8 cellular contexts compared by ENCODE assay signal in the genomic region with DNA sequence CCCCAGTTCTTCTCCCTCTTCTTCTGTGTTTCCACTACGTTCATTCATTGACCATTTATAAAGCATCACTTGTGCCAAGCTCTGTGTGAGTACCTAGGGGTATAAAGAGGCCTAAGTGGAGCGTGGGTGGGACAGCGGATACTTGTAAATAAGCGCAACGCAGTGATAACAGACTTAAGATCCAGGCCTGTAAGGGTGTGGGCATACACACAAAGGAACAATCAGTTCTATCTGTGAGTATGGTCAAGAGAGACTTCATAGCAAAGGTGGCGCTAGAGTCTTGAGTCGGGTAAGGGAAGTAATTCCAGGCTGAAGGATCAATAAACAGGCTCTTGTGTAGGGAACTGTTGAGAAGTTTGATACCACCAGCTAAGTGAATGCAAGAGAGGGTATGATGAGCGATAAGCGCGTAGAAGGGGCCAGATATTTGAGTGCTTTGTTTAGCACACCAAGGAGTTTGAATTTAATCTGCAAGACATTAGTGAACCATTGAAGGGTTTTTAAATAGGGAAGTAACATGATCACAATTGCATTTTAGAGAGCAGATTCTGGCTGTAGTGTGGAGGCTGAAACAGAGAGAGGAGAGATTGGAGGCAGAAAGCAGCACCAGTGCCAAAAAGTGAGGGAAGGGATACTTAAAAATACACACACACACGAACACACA. TPM values are rescaled to one million over a fixed set of nuclear protein-coding genes. Genes with fewer than 3 reads are reported as not detected.
DNase-seq lines count a peak whose midpoint lies in the region; ATAC-seq lines count a peak whose summit lies in the region.

No MANE protein-coding gene starts in this region.

- DNase-seq in stimulated activated naive CD8-positive, alpha-beta T cell treated with anti-CD3 and anti-CD28 coated beads, Interleukin-15, Interleukin-2, amounts not matched to agents 100 U/mL and 50 U/mL, for 24 hours = no peak
- DNase-seq in activated CD4-positive, alpha-beta memory T cell treated with anti-CD3 and anti-CD28 coated beads, Interleukin-2, amount 10 ng/mL, durations not matched to agents 7 days and 5 days = no peak
- DNase-seq in islet precursor cell = peak; percentile 67
- DNase-seq in SW480 (ENCODE audit: low spot score) = no peak
- DNase-seq in stimulated activated CD4-positive, alpha-beta T cell treated with anti-CD3 and anti-CD28 coated beads, Interleukin-2, amount 100 ng/mL, for 48 hours = no peak

- CTCF ChIA-PET in activated CD4-positive, alpha-beta memory T cell treated with anti-CD3 and anti-CD28 coated beads, Interleukin-2, amount 10 ng/mL, durations not matched to agents 7 days and 5 days (lab: Charles Lee) = interaction anchor here (1.0 to 1.3 kb wide), 3 partner anchors 10 to 186 kb away, joined by 3 to 5 read pairs (median 4); no protein-coding TSS in a partner anchor

- H3K27me3 Mint-ChIP-seq in stimulated activated naive CD8-positive, alpha-beta T cell treated with anti-CD3 and anti-CD28 coated beads, Interleukin-15, Interleukin-2, amounts not matched to agents 100 ng/mL and 50 ng/mL, for 24 hours = no peaks in the 10 kb centered on the region
- peaks cover 3% of the 10 kb centered on the region for H3K27me3 Mint-ChIP-seq in activated CD4-positive, alpha-beta memory T cell treated with anti-CD3 and anti-CD28 coated beads, Interleukin-2, amount 10 ng/mL, durations not matched to agents 7 days and 5 days

- H3K36me3 Mint-ChIP-seq in stimulated activated naive CD8-positive, alpha-beta T cell treated with anti-CD3 and anti-CD28 coated beads, Interleukin-15, Interleukin-2, amounts not matched to agents 100 ng/mL and 50 ng/mL, for 24 hours (ENCODE audit: low read depth) = peaks cover under 1% of the 10 kb centered on the region
- peaks cover 3% of the 10 kb centered on the region for H3K36me3 Mint-ChIP-seq in activated CD4-positive, alpha-beta memory T cell treated with anti-CD3 and anti-CD28 coated beads, Interleukin-2, amount 10 ng/mL, durations not matched to agents 7 days and 5 days (ENCODE audit: low read depth)

- peak overlapping the region; percentile 78 for H3K4me3 Mint-ChIP-seq in stimulated activated naive CD8-positive, alpha-beta T cell treated with anti-CD3 and anti-CD28 coated beads, Interleukin-15, Interleukin-2, amounts not matched to agents 100 ng/mL and 50 ng/mL, for 24 hours
- H3K4me3 Mint-ChIP-seq in activated CD4-positive, alpha-beta memory T cell treated with anti-CD3 and anti-CD28 coated beads, Interleukin-2, amount 10 ng/mL, durations not matched to agents 7 days and 5 days = peak overlapping the region; percentile 79

- H3K9me3 Mint-ChIP-seq in stimulated activated naive CD8-positive, alpha-beta T cell treated with anti-CD3 and anti-CD28 coated beads, Interleukin-15, Interleukin-2, amounts not matched to agents 100 ng/mL and 50 ng/mL, for 24 hours = no peaks in the 10 kb centered on the region
- H3K9me3 Mint-ChIP-seq in activated CD4-positive, alpha-beta memory T cell treated with anti-CD3 and anti-CD28 coated beads, Interleukin-2, amount 10 ng/mL, durations not matched to agents 7 days and 5 days = no peaks in the 10 kb centered on the region

- peaks cover 37% of the 10 kb centered on the region for H3K4me1 Mint-ChIP-seq in stimulated activated naive CD8-positive, alpha-beta T cell treated with anti-CD3 and anti-CD28 coated beads, Interleukin-15, Interleukin-2, amounts not matched to agents 100 ng/mL and 50 ng/mL, for 24 hours (ENCODE audit: low read depth)
- peaks cover 29% of the 10 kb centered on the region for H3K4me1 Mint-ChIP-seq in activated CD4-positive, alpha-beta memory T cell treated with anti-CD3 and anti-CD28 coated beads, Interleukin-2, amount 10 ng/mL, durations not matched to agents 7 days and 5 days

- POLR2A ChIA-PET in activated CD4-positive, alpha-beta memory T cell treated with anti-CD3 and anti-CD28 coated beads, Interleukin-2, amount 10 ng/mL, durations not matched to agents 7 days and 5 days (lab: Charles Lee) = interaction anchor here (0.8 to 2.0 kb wide), 10 partner anchors 10 to 216 kb away, joined by 3 to 10 read pairs (median 4); a partner anchor contains a TSS

- peak overlapping the region; percentile 77 for H3K27ac Mint-ChIP-seq in stimulated activated naive CD8-positive, alpha-beta T cell treated with anti-CD3 and anti-CD28 coated beads, Interleukin-15, Interleukin-2, amounts not matched to agents 100 ng/mL and 50 ng/mL, for 24 hours
- peak overlapping the region; percentile 50 for H3K27ac Mint-ChIP-seq in activated CD4-positive, alpha-beta memory T cell treated with anti-CD3 and anti-CD28 coated beads, Interleukin-2, amount 10 ng/mL, durations not matched to agents 7 days and 5 days

- ATAC-seq in stimulated activated naive CD8-positive, alpha-beta T cell treated with anti-CD3 and anti-CD28 coated beads, Interleukin-15, Interleukin-2, amounts not matched to agents 100 U/mL and 50 U/mL, for 24 hours = no peak
- ATAC-seq in GM18909 (IDR thresholded peaks at IDR 0.05; ENCODE audit: poor library complexity, unreplicated experiment) (no peak), HG02970 (IDR thresholded peaks at IDR 0.05; ENCODE audit: low FRiP score, unreplicated experiment) (no peak)

RNA-seq across cellular contexts. Expression of a gene that starts 1.0 kb away (rescaled TPM):
- total RNA-seq in activated CD4-positive, alpha-beta memory T cell treated with anti-CD3 and anti-CD28 coated beads, Interleukin-2, amount 10 ng/mL, durations not matched to agents 7 days and 5 days = 1 to 10 TPM; 7.8 to 9.7 TPM
